ENCODE assay signal across 1 cellular context in genomic region chr17:81222906-81223757, GRCh38.
A peak's percentile ranks its signal among the peaks of the same experiment; 100 is the strongest.
TF ChIP-seq lines count a peak whose summit lies in the region.

Gene CEP131, minus strand, starts transcription at chr17:81222965. Its CDS starts 2,909 bp downstream, at chr17:81220056.

TF ChIP-seq in HepG2, 621 proteins besides CTCF, POLR2A, EP300 and RAD21 (continued from another document and continues in another):
- TF ChIP-seq ATF6 (CRISPR knock-in tag; conservative IDR thresholded peaks at IDR 0.05) (no peak), KLF11 (CRISPR knock-in tag; IDR thresholded peaks at IDR 0.05) (no peak), MXD1 (CRISPR knock-in tag; IDR thresholded peaks at IDR 0.05) (peak; percentile 94), ZNF570 (CRISPR knock-in tag; IDR thresholded peaks at IDR 0.05; ENCODE audit: borderline replicate concordance) (no peak), MZF1 (CRISPR knock-in tag; IDR thresholded peaks at IDR 0.05; ENCODE audit: borderline replicate concordance) (peak; percentile 58; the same call in 1 of the 2 replicates), REL (CRISPR knock-in tag; conservative IDR thresholded peaks at IDR 0.05) (no peak), ZNF552 (CRISPR knock-in tag; IDR thresholded peaks at IDR 0.05; ENCODE audit: borderline replicate concordance) (peak; percentile 95), RFX3 (CRISPR knock-in tag; IDR thresholded peaks at IDR 0.05) (no peak), TEF (CRISPR knock-in tag; IDR thresholded peaks at IDR 0.05) (no peak), RBFOX2 (IDR thresholded peaks at IDR 0.05; ENCODE audit: low read depth, low read length) (peak; percentile 84), ZNF225 (CRISPR knock-in tag; IDR thresholded peaks at IDR 0.05) (no peak), SNAPC2 (CRISPR knock-in tag; IDR thresholded peaks at IDR 0.05) (peak; percentile 90), ZNF782 (CRISPR knock-in tag; IDR thresholded peaks at IDR 0.05; ENCODE audit: borderline replicate concordance) (peak; percentile 77), POLR2AphosphoS5 (IDR thresholded peaks at IDR 0.05; ENCODE audit: low read depth, low read length) (peak; percentile 62), ZNF30 (CRISPR knock-in tag; IDR thresholded peaks at IDR 0.05) (peak; percentile 10; the same call in 1 of the 2 replicates), ZNF362 (CRISPR knock-in tag; IDR thresholded peaks at IDR 0.05; ENCODE audit: borderline replicate concordance) (peak; percentile 84), MATR3 (CRISPR knock-in tag; IDR thresholded peaks at IDR 0.05) (no peak), ZSCAN22 (CRISPR knock-in tag; IDR thresholded peaks at IDR 0.05) (no peak), MAX (IDR thresholded peaks at IDR 0.05) (peak; percentile 99), ELK4 (CRISPR knock-in tag; IDR thresholded peaks at IDR 0.05; ENCODE audit: borderline replicate concordance) (no peak), PBX2 (CRISPR knock-in tag; IDR thresholded peaks at IDR 0.05) (peak; percentile 98), PAWR (CRISPR knock-in tag; IDR thresholded peaks at IDR 0.05; ENCODE audit: borderline replicate concordance) (no peak), SIN3A (IDR thresholded peaks at IDR 0.05; ENCODE audit: borderline replicate concordance, low read depth, low read length) (peak; percentile 65; the same call in 1 of the 2 replicates), DRAP1 (CRISPR knock-in tag; IDR thresholded peaks at IDR 0.05) (peak; percentile 19; the same call in 1 of the 2 replicates), ZNF224 (CRISPR knock-in tag; IDR thresholded peaks at IDR 0.05) (no peak), HDAC1 (CRISPR knock-in tag; IDR thresholded peaks at IDR 0.05) (peak; percentile 80), ZNF503 (CRISPR knock-in tag; IDR thresholded peaks at IDR 0.05) (no peak), BCL3 (CRISPR knock-in tag; IDR thresholded peaks at IDR 0.05) (peak; percentile 19; the same call in 1 of the 2 replicates), ZNF788 (CRISPR knock-in tag; IDR thresholded peaks at IDR 0.05; ENCODE audit: borderline replicate concordance) (peak; percentile 20), ATM (IDR thresholded peaks at IDR 0.05; ENCODE audit: borderline replicate concordance) (no peak), RNF2 (conservative IDR thresholded peaks at IDR 0.05; ENCODE audit: low read depth) (peak; percentile 67), NR1H2 (CRISPR knock-in tag; IDR thresholded peaks at IDR 0.05; ENCODE audit: borderline replicate concordance, low read depth) (no peak), RFX1 (IDR thresholded peaks at IDR 0.05) (no peak), ZNF597 (CRISPR knock-in tag; IDR thresholded peaks at IDR 0.05) (no peak), CENPT (CRISPR knock-in tag; IDR thresholded peaks at IDR 0.05; ENCODE audit: low read depth) (0 out of 2 replicates have a peak, but pooled peaks have one; percentile 52), ZNF331 (CRISPR knock-in tag; IDR thresholded peaks at IDR 0.05) (0 out of 2 replicates have a peak, but pooled peaks have one; percentile 14), EHMT2 (IDR thresholded peaks at IDR 0.05; ENCODE audit: borderline replicate concordance, low read depth, low read length) (no peak), ZNF160 (CRISPR knock-in tag; IDR thresholded peaks at IDR 0.05) (peak; percentile 65; the same call in 1 of the 2 replicates), CEBPB (IDR thresholded peaks at IDR 0.05; ENCODE audit: borderline replicate concordance, low read depth, low read length) (no peak), MXI1 (IDR thresholded peaks at IDR 0.05; ENCODE audit: borderline replicate concordance, low read depth, low read length) (peak; percentile 84; the same call in 1 of the 3 replicates), KAT7 (CRISPR knock-in tag; IDR thresholded peaks at IDR 0.05; ENCODE audit: borderline replicate concordance) (no peak; the same call in 1 of the 2 replicates), ZUFSP (CRISPR knock-in tag; IDR thresholded peaks at IDR 0.05; ENCODE audit: borderline replicate concordance) (no peak), NFYB (CRISPR knock-in tag; IDR thresholded peaks at IDR 0.05) (peak; percentile 96), MED1 (CRISPR knock-in tag; IDR thresholded peaks at IDR 0.05) (peak; percentile 45; the same call in 1 of the 2 replicates), ZNF572 (CRISPR knock-in tag; IDR thresholded peaks at IDR 0.05) (0 out of 2 replicates have a peak, but pooled peaks have one; percentile 53), EED (CRISPR knock-in tag; IDR thresholded peaks at IDR 0.05) (no peak), ZNF616 (CRISPR knock-in tag; IDR thresholded peaks at IDR 0.05; ENCODE audit: low read depth) (no peak; the same call in 1 of the 2 replicates), ZNF567 (CRISPR knock-in tag; IDR thresholded peaks at IDR 0.05; ENCODE audit: borderline replicate concordance) (no peak), NCOA2 (CRISPR knock-in tag; IDR thresholded peaks at IDR 0.05) (peak; percentile 39; the same call in 1 of the 2 replicates), AGO1 (IDR thresholded peaks at IDR 0.05; ENCODE audit: low read depth, low read length, poor library complexity, severe bottlenecking) (no peak), TRAFD1 (CRISPR knock-in tag; IDR thresholded peaks at IDR 0.05; ENCODE audit: borderline replicate concordance) (no peak), RBM22 (optimal IDR thresholded peaks at IDR 0.05; ENCODE audit: low read length) (no peak)
